Comparison of ENCODE assay signal across 11 cellular contexts in the genomic region with DNA sequence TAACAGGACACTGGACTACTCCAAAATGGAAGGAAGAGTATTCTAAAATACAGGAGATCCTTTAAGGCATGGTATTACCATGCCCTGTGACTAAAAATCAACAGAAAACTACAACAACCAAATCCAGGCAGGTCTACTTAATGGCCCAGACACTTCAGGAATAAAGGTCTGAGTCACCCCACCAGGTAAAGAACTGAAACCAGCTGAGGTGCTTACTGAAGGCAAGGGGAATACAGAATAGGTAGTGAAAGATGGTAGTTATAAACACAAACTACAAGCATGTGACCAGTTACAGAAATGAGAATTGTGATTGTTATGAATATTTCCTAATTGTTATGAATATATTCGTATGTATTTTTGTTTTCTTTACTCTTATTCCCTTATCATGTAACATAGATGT. TPM values are rescaled to one million over a fixed set of nuclear protein-coding genes. Genes with fewer than 3 reads are reported as not detected.
DNase-seq lines count a peak whose midpoint lies in the region; ATAC-seq, FAIRE-seq and TF ChIP-seq lines count a peak whose summit lies in the region.
"Had no signal": no experiment of that assay in that cellular context is flagged by ENCODE, and none has a peak within 500 bp of the region (broad histone marks: within the 10 kb centered on the region; RNA-seq: fewer than 3 reads in every experiment).

No MANE protein-coding gene starts in this region.

- peak; percentile 92 for FAIRE-seq in GM12892 (lab: Jason Lieb, UNC)

- TF ChIP-seq POLR2A in GM12892 (IDR thresholded peaks at IDR 0.05; ENCODE audit: low read depth, low read length), result no peak

- in situ Hi-C loops in KBM-7 (cut with MboI; ENCODE audit: low pct_unique_long_range_greater_than_20kb, low sequenced_read_pairs), result no loop called here

- ATAC-seq in GM19372 (IDR thresholded peaks at IDR 0.05; ENCODE audit: low read depth, unreplicated experiment), result peak; percentile 93
- peak; percentile 96 for ATAC-seq in HG02852 (IDR thresholded peaks at IDR 0.05; ENCODE audit: unreplicated experiment)
- ATAC-seq in HG03558 (IDR thresholded peaks at IDR 0.05; ENCODE audit: extremely low read depth, unreplicated experiment), result peak; percentile 81

- no peak for DNase-seq in GM12892 (ENCODE audit: insufficient read length)
- DNase-seq in RKO (ENCODE audit: low spot score), result no peak
- DNase-seq in stimulated activated naive CD4-positive, alpha-beta T cell (lab: John Stamatoyannopoulos, UW), result no peak
- DNase-seq in KBM-7, result no peak
- DNase-seq in NCI-H1930 (lab: John Stamatoyannopoulos, UW), result no peak
- DNase-seq: immature natural killer cell; NCI-H146; stimulated activated CD4-positive, alpha-beta T cell treated with anti-CD3 and anti-CD28 coated beads, Interleukin-1b, Interleukin-23, amount 100 ng/mL, for 48 hours had no signal

RNA-seq across cellular contexts. Expression of a gene that starts 13.4 kb away (rescaled TPM):
- polyA plus RNA-seq in GM12892 (2012; ENCODE audit: missing spikeins), result 15.7 TPM
